1 cellular context compared by ENCODE assay signal in the genomic region with DNA sequence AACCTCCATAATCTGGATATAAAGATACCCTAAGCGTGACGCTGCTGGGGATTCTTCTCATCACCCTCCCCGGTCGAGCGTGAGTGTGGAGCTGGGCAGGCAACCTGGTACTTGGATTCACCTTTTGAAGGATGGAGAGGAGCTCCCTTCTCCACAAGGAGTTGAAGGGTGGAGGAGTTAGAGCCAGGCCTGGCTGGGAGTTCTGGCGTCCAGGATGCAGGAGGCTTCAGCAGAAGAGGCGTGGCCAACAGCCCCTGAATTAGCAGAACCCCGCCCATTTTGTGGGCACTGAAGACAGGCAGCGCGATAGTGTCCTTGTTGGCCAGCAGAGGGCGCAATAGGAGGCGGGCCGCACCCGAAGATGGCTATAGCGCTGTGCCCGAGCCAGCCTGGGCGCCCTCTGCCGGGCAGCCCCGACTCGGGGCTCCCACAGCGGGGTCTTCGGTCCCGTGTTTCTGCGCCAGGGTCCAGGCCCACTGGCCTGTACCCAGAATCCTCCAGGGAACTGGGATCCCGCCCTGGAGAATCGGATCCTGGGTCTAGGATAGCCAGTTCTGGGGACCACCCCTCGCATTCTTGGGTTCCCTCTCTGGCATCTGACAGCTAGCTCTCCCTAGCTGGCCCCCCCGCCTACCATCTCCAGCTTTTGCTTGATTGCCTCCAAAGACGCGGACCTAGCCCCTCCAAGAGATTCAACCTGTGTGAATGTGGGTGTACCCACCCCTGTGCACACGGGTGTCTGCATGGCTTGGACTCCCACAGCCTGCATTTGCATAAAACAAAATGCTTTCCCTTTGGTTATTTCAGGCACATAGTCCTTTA.
TF ChIP-seq lines count a peak whose summit lies in the region.

No MANE protein-coding gene starts in this region.

TF ChIP-seq in HEK293, 187 proteins besides CTCF, POLR2A, EP300 and RAD21 (continued from another document and continues in another):
- TF ChIP-seq, protein P1, sequence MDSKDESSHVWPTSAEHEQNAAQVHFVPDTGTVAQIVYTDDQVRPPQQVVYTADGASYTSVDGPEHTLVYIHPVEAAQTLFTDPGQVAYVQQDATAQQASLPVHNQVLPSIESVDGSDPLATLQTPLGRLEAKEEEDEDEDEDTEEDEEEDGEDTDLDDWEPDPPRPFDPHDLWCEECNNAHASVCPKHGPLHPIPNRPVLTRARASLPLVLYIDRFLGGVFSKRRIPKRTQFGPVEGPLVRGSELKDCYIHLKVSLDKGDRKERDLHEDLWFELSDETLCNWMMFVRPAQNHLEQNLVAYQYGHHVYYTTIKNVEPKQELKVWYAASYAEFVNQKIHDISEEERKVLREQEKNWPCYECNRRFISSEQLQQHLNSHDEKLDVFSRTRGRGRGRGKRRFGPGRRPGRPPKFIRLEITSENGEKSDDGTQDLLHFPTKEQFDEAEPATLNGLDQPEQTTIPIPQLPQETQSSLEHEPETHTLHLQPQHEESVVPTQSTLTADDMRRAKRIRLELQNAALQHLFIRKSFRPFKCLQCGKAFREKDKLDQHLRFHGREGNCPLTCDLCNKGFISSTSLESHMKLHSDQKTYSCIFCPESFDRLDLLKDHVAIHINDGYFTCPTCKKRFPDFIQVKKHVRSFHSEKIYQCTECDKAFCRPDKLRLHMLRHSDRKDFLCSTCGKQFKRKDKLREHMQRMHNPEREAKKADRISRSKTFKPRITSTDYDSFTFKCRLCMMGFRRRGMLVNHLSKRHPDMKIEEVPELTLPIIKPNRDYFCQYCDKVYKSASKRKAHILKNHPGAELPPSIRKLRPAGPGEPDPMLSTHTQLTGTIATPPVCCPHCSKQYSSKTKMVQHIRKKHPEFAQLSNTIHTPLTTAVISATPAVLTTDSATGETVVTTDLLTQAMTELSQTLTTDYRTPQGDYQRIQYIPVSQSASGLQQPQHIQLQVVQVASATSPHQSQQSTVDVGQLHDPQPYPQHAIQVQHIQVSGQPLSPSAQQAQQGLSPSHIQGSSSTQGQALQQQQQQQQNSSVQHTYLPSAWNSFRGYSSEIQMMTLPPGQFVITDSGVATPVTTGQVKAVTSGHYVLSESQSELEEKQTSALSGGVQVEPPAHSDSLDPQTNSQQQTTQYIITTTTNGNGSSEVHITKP (tag by site-specific recombination; IDR thresholded peaks at IDR 0.05) = peak; percentile 46
- TF ChIP-seq ZNF549 (tag by site-specific recombination; IDR thresholded peaks at IDR 0.05) = no peak
- TF ChIP-seq, protein P2, sequence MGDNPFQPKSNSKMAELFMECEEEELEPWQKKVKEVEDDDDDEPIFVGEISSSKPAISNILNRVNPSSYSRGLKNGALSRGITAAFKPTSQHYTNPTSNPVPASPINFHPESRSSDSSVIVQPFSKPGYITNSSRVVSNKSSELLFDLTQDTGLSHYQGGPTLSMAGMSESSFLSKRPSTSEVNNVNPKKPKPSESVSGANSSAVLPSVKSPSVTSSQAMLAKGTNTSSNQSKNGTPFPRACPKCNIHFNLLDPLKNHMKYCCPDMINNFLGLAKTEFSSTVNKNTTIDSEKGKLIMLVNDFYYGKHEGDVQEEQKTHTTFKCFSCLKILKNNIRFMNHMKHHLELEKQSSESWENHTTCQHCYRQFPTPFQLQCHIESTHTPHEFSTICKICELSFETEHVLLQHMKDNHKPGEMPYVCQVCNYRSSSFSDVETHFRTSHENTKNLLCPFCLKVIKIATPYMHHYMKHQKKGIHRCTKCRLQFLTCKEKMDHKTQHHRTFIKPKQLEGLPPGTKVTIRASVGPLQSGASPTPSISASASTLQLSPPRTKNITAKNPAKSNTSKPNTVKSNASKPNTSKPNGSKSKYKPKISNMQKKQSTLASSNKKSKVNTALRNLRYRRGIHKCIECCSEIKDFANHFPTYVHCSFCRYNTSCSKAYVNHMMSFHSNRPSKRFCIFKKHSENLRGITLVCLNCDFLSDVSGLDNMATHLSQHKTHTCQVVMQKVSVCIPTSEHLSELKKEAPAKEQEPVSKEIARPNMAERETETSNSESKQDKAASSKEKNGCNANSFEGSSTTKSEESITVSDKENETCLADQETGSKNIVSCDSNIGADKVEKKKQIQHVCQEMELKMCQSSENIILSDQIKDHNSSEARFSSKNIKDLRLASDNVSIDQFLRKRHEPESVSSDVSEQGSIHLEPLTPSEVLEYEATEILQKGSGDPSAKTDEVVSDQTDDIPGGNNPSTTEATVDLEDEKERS (tag by site-specific recombination; IDR thresholded peaks at IDR 0.05) = 0 out of 2 replicates have a peak, but pooled peaks have one; percentile 22
- TF ChIP-seq, protein P3, sequence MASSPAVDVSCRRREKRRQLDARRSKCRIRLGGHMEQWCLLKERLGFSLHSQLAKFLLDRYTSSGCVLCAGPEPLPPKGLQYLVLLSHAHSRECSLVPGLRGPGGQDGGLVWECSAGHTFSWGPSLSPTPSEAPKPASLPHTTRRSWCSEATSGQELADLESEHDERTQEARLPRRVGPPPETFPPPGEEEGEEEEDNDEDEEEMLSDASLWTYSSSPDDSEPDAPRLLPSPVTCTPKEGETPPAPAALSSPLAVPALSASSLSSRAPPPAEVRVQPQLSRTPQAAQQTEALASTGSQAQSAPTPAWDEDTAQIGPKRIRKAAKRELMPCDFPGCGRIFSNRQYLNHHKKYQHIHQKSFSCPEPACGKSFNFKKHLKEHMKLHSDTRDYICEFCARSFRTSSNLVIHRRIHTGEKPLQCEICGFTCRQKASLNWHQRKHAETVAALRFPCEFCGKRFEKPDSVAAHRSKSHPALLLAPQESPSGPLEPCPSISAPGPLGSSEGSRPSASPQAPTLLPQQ (tag by site-specific recombination; IDR thresholded peaks at IDR 0.05) = peak; percentile 78
- TF ChIP-seq, protein P4, sequence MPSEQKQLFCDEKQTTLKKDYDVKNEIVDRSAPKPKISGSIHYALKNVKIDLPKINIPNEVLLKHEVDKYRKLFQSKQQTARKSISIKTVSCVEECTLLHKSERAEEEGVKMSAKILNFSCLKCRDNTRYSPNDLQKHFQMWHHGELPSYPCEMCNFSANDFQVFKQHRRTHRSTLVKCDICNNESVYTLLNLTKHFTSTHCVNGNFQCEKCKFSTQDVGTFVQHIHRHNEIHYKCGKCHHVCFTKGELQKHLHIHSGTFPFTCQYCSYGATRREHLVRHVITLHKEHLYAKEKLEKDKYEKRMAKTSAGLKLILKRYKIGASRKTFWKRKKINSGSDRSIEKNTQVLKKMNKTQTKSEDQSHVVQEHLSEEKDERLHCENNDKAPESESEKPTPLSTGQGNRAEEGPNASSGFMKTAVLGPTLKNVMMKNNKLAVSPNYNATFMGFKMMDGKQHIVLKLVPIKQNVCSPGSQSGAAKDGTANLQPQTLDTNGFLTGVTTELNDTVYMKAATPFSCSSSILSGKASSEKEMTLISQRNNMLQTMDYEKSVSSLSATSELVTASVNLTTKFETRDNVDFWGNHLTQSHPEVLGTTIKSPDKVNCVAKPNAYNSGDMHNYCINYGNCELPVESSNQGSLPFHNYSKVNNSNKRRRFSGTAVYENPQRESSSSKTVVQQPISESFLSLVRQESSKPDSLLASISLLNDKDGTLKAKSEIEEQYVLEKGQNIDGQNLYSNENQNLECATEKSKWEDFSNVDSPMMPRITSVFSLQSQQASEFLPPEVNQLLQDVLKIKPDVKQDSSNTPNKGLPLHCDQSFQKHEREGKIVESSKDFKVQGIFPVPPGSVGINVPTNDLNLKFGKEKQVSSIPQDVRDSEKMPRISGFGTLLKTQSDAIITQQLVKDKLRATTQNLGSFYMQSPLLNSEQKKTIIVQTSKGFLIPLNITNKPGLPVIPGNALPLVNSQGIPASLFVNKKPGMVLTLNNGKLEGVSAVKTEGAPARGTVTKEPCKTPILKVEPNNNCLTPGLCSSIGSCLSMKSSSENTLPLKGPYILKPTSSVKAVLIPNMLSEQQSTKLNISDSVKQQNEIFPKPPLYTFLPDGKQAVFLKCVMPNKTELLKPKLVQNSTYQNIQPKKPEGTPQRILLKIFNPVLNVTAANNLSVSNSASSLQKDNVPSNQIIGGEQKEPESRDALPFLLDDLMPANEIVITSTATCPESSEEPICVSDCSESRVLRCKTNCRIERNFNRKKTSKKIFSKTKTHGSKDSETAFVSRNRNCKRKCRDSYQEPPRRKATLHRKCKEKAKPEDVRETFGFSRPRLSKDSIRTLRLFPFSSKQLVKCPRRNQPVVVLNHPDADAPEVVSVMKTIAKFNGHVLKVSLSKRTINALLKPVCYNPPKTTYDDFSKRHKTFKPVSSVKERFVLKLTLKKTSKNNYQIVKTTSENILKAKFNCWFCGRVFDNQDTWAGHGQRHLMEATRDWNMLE (tag by site-specific recombination; conservative IDR thresholded peaks at IDR 0.05; ENCODE audit: low read depth) = peak; percentile 37; the same call in 1 of the 2 replicates
- TF ChIP-seq ZSCAN30 (tag by site-specific recombination; IDR thresholded peaks at IDR 0.05) = peak; percentile 95
- peak; percentile 85 for TF ChIP-seq ZNF324 (tag by site-specific recombination; IDR thresholded peaks at IDR 0.05)
- peak; percentile 86; the same call in 1 of the 2 replicates for TF ChIP-seq ZBTB7A (tag by site-specific recombination; IDR thresholded peaks at IDR 0.05; ENCODE audit: low read depth)
- TF ChIP-seq GLI4 (tag by site-specific recombination; IDR thresholded peaks at IDR 0.05) = no peak
- TF ChIP-seq ZNF768 (tag by site-specific recombination; IDR thresholded peaks at IDR 0.05) = no peak
- TF ChIP-seq ZNF76 (tag by site-specific recombination; IDR thresholded peaks at IDR 0.05; ENCODE audit: borderline replicate concordance, low read depth) = peak; percentile 43; the same call in 1 of the 2 replicates
- TF ChIP-seq SCRT2 (tag by site-specific recombination; IDR thresholded peaks at IDR 0.05) = peak; percentile 59
- TF ChIP-seq, protein P5, sequence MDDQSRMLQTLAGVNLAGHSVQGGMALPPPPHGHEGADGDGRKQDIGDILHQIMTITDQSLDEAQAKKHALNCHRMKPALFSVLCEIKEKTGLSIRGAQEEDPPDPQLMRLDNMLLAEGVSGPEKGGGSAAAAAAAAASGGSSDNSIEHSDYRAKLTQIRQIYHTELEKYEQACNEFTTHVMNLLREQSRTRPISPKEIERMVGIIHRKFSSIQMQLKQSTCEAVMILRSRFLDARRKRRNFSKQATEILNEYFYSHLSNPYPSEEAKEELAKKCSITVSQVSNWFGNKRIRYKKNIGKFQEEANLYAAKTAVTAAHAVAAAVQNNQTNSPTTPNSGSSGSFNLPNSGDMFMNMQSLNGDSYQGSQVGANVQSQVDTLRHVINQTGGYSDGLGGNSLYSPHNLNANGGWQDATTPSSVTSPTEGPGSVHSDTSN (CRISPR knock-in tag; IDR thresholded peaks at IDR 0.05) = 0 out of 2 replicates have a peak, but pooled peaks have one; percentile 21
- TF ChIP-seq KLF9 (tag by site-specific recombination; IDR thresholded peaks at IDR 0.05; ENCODE audit: low read depth) = peak; percentile 98
- TF ChIP-seq, protein P6, sequence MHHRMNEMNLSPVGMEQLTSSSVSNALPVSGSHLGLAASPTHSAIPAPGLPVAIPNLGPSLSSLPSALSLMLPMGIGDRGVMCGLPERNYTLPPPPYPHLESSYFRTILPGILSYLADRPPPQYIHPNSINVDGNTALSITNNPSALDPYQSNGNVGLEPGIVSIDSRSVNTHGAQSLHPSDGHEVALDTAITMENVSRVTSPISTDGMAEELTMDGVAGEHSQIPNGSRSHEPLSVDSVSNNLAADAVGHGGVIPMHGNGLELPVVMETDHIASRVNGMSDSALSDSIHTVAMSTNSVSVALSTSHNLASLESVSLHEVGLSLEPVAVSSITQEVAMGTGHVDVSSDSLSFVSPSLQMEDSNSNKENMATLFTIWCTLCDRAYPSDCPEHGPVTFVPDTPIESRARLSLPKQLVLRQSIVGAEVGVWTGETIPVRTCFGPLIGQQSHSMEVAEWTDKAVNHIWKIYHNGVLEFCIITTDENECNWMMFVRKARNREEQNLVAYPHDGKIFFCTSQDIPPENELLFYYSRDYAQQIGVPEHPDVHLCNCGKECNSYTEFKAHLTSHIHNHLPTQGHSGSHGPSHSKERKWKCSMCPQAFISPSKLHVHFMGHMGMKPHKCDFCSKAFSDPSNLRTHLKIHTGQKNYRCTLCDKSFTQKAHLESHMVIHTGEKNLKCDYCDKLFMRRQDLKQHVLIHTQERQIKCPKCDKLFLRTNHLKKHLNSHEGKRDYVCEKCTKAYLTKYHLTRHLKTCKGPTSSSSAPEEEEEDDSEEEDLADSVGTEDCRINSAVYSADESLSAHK (tag by site-specific recombination; IDR thresholded peaks at IDR 0.05) = peak; percentile 27; the same call in 1 of the 2 replicates
- peak; percentile 85; the same call in 1 of the 2 replicates for TF ChIP-seq KLF7 (tag by site-specific recombination; IDR thresholded peaks at IDR 0.05; ENCODE audit: borderline replicate concordance)
- peak; percentile 85 for TF ChIP-seq SP3 (tag by site-specific recombination; IDR thresholded peaks at IDR 0.05)
- peak; percentile 81 for TF ChIP-seq ZNF24 (tag by site-specific recombination; IDR thresholded peaks at IDR 0.05)
- TF ChIP-seq ZNF660 (tag by site-specific recombination; IDR thresholded peaks at IDR 0.05) = peak; percentile 97
- peak; percentile 79; the same call in 1 of the 2 replicates for TF ChIP-seq KLF10 (tag by site-specific recombination; IDR thresholded peaks at IDR 0.05)
- peak; percentile 95 for TF ChIP-seq KLF16 (tag by site-specific recombination; IDR thresholded peaks at IDR 0.05)
- no peak for TF ChIP-seq ZBTB1 (tag by site-specific recombination; IDR thresholded peaks at IDR 0.05)
- peak; percentile 91 for TF ChIP-seq ZNF2 (tag by site-specific recombination; IDR thresholded peaks at IDR 0.05)
- TF ChIP-seq ZNF610 (tag by site-specific recombination; IDR thresholded peaks at IDR 0.05; ENCODE audit: borderline replicate concordance) = 0 out of 2 replicates have a peak, but pooled peaks have one; percentile 28
- TF ChIP-seq, protein P7, sequence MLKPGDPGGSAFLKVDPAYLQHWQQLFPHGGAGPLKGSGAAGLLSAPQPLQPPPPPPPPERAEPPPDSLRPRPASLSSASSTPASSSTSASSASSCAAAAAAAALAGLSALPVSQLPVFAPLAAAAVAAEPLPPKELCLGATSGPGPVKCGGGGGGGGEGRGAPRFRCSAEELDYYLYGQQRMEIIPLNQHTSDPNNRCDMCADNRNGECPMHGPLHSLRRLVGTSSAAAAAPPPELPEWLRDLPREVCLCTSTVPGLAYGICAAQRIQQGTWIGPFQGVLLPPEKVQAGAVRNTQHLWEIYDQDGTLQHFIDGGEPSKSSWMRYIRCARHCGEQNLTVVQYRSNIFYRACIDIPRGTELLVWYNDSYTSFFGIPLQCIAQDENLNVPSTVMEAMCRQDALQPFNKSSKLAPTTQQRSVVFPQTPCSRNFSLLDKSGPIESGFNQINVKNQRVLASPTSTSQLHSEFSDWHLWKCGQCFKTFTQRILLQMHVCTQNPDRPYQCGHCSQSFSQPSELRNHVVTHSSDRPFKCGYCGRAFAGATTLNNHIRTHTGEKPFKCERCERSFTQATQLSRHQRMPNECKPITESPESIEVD (tag by site-specific recombination; IDR thresholded peaks at IDR 0.05) = no peak
- TF ChIP-seq KLF8 (tag by site-specific recombination; IDR thresholded peaks at IDR 0.05) = peak; percentile 81
- TF ChIP-seq, protein P8, sequence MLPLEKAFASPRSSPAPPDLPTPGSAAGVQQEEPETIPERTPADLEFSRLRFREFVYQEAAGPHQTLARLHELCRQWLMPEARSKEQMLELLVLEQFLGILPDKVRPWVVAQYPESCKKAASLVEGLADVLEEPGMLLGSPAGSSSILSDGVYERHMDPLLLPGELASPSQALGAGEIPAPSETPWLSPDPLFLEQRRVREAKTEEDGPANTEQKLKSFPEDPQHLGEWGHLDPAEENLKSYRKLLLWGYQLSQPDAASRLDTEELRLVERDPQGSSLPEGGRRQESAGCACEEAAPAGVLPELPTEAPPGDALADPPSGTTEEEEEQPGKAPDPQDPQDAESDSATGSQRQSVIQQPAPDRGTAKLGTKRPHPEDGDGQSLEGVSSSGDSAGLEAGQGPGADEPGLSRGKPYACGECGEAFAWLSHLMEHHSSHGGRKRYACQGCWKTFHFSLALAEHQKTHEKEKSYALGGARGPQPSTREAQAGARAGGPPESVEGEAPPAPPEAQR (tag by site-specific recombination; IDR thresholded peaks at IDR 0.05) = 0 out of 2 replicates have a peak, but pooled peaks have one; percentile 32
- TF ChIP-seq ZNF561 (tag by site-specific recombination; IDR thresholded peaks at IDR 0.05; ENCODE audit: borderline replicate concordance) = peak; percentile 88
- TF ChIP-seq ZNF10 (tag by site-specific recombination; IDR thresholded peaks at IDR 0.05) = 0 out of 2 replicates have a peak, but pooled peaks have one; percentile 63
- TF ChIP-seq ZNF394 (tag by site-specific recombination; IDR thresholded peaks at IDR 0.05; ENCODE audit: borderline replicate concordance) = peak; percentile 66
